Comparison of ENCODE assay signal across 1 cellular context in the genomic region with DNA sequence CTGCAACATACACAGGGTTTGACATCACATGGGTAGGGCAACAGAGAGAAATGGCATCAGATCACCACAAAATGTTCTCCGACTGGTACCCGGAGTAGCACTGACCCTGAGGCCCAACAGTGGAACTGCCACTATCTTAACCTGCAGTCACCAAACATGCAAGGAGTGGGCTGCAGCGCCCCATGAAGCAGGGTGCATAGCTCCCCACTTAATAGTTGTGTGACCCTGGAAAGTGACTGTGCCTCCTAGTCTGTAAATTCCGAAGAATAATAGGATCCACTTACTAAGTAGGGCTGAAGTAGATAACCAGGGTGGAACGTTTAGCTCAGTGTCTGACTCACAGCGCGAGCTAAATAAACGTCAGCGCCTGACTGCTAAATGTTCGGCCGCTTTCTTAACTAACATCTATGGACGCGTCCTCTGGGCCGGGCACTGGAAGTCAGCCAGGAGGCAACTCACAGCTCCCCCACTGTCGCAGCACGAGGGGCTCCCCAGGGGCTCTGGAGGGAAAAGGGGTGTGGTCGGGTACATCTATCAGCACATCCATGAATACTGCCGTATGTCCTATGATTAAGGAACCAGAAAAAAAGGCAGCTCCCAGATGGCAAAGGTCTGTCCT.
TF ChIP-seq lines count a peak whose summit lies in the region.

No MANE protein-coding gene starts in this region.

TF ChIP-seq in A549, 52 proteins besides CTCF, POLR2A, EP300 and RAD21 (continued from another document):
- TF ChIP-seq PHF8 (IDR thresholded peaks at IDR 0.05; ENCODE audit: borderline replicate concordance, low read depth): no peak
- no peak for TF ChIP-seq EHMT2 (IDR thresholded peaks at IDR 0.05; ENCODE audit: low read depth)
